ENCODE assay signal across 11 cellular contexts in genomic region chr10:132788180-132788830, GRCh38. TPM values are rescaled to one million over a fixed set of nuclear protein-coding genes. Genes with fewer than 3 reads are reported as not detected.
DNase-seq lines count a peak whose midpoint lies in the region; ATAC-seq, FAIRE-seq and TF ChIP-seq lines count a peak whose summit lies in the region.
"Had no signal": no experiment of that assay in that cellular context is flagged by ENCODE, and none has a peak within 500 bp of the region (broad histone marks: within the 10 kb centered on the region; RNA-seq: fewer than 3 reads in every experiment).

No MANE protein-coding gene starts in this region.

- CTCF ChIA-PET in RWPE1 (lab: Yijun Ruan, JAX) (interaction anchor here (0.5 to 1.4 kb wide), 3 partner anchors 83 to 134 kb away, joined by 3 to 9 read pairs (median 4); no protein-coding TSS in a partner anchor), Calu3 (lab: Charles Lee) (no interaction called here)

- H3K4me3 ChIP-seq in GM06990 (replicated peaks; ENCODE audit: low read depth, low read length) = no peak overlapping the region

- H3K9me3 Mint-ChIP-seq in osteocyte (ENCODE audit: unreplicated experiment) (no peaks in the 10 kb centered on the region), Calu3 (ENCODE audit: low read depth, unreplicated experiment) (no peaks in the 10 kb centered on the region)

- H3K4me3 Mint-ChIP-seq in osteocyte (ENCODE audit: unreplicated experiment) (peak overlapping the region; percentile 26), Calu3 (ENCODE audit: low read depth, unreplicated experiment) (no peak overlapping the region)
- H3K4me3 Mint-ChIP-seq: activated naive CD8-positive, alpha-beta T cell had no signal

- H3K27ac Mint-ChIP-seq in osteocyte (ENCODE audit: unreplicated experiment) (no peak overlapping the region), Calu3 (ENCODE audit: unreplicated experiment) (no peak overlapping the region)
- H3K27ac Mint-ChIP-seq: activated naive CD8-positive, alpha-beta T cell had no signal

- H3K27ac ChIP-seq in RWPE1 = no peak overlapping the region

- no peaks in the 10 kb centered on the region; the same call in 1 of the 2 replicates for H3K27me3 ChIP-seq in GM06990 (replicated peaks; ENCODE audit: control insufficient read depth, insufficient read depth, low read length)

- TF ChIP-seq CTCF in GM06990 (IDR thresholded peaks at IDR 0.05; ENCODE audit: insufficient read depth, low read length, poor library complexity, severe bottlenecking) (no peak), RWPE1 (conservative IDR thresholded peaks at IDR 0.05; ENCODE audit: low read depth) (no peak), osteocyte (IDR thresholded peaks at IDR 0.05) (peak; percentile 43), Calu3 (IDR thresholded peaks at IDR 0.05; ENCODE audit: unreplicated experiment) (no peak)

- H3K36me3 Mint-ChIP-seq in osteocyte (ENCODE audit: unreplicated experiment) = peaks cover 4% of the 10 kb centered on the region
- H3K36me3 Mint-ChIP-seq in Calu3 (ENCODE audit: insufficient read depth, unreplicated experiment) = no peaks in the 10 kb centered on the region

- no peak for ATAC-seq in HG03139 (IDR thresholded peaks at IDR 0.05; ENCODE audit: unreplicated experiment)

- H3K36me3 ChIP-seq in GM06990 (ENCODE audit: control insufficient read depth, insufficient read depth, low read length) = no peaks in the 10 kb centered on the region

- no peak for FAIRE-seq in frontal cortex (lab: Jason Lieb, UNC)

- H3K27me3 Mint-ChIP-seq in osteocyte (ENCODE audit: unreplicated experiment) (peaks cover 5% of the 10 kb centered on the region), Calu3 (ENCODE audit: unreplicated experiment) (peaks cover 9% of the 10 kb centered on the region)

- intact Hi-C loops in Calu3 (cut with micrococcal nuclease; ENCODE audit: unreplicated experiment) = no loop called here

- BruUV-seq in Calu3 (replicated peaks; lab: Mats Ljungman, UMichigan) = no TSS peak

- POLR2A ChIA-PET in RWPE1 (lab: Yijun Ruan, JAX; ENCODE audit: low non-redundant PET) = no interaction called here

- no peaks in the 10 kb centered on the region for H3K4me1 Mint-ChIP-seq in osteocyte (ENCODE audit: unreplicated experiment)
- no peaks in the 10 kb centered on the region for H3K4me1 Mint-ChIP-seq in Calu3 (ENCODE audit: low read depth, unreplicated experiment)

- peak; percentile 33 for DNase-seq in GM06990 (ENCODE audit: extremely low read depth, insufficient read length)
- peak; percentile 42 for DNase-seq in RWPE1 (ENCODE audit: low spot score)
- peak; percentile 73 to 84 for DNase-seq in frontal cortex (ENCODE audit: low spot score in 2 of 2)
- DNase-seq in osteocyte (ENCODE audit: extremely low spot score, unreplicated experiment) = no peak
- no peak for DNase-seq in mesenteric fat pad (ENCODE audit: low spot score)
- no peak for DNase-seq in activated CD4-positive, CD25-positive, alpha-beta regulatory T cell treated with anti-CD3 and anti-CD28 coated beads, Interleukin-2, amount 50 U/mL, for 72 hours
- no peak for DNase-seq in Calu3

RNA-seq across cellular contexts. Expression of gene NKX6-2, which starts 2.4 kb away (rescaled TPM):
- total RNA-seq in frontal cortex = 0.41 TPM
- total RNA-seq in osteocyte = not detected in 2 replicates
- total RNA-seq in mesenteric fat pad = not detected
- total RNA-seq in Calu3 (2022) = not detected in 2 replicates
- total RNA-seq: liver, MCF 10A had no signal

Comparison
In these comparisons a context has a peak if more than half of its experiments do, and no peak if none do; other contexts are left out.
1. DNase-seq: peak in GM06990 (single experiment), RWPE1 (single experiment) and frontal cortex (2 of 2); none in osteocyte (single experiment), mesenteric fat pad (single experiment), activated CD4-positive, CD25-positive, alpha-beta regulatory T cell treated with anti-CD3 and anti-CD28 coated beads, Interleukin-2, amount 50 U/mL, for 72 hours (single experiment) and Calu3 (single experiment).